ENCODE assay signal across 12 cellular contexts in genomic region chr12:120661432-120661831, GRCh38. TPM values are rescaled to one million over a fixed set of nuclear protein-coding genes. Genes with fewer than 3 reads are reported as not detected.
"Had no signal": no experiment of that assay in that cellular context is flagged by ENCODE, and none has a peak within 500 bp of the region (broad histone marks: within the 10 kb centered on the region; RNA-seq: fewer than 3 reads in every experiment).

No MANE protein-coding gene starts in this region.

- FAIRE-seq: HepG2, HTR-8/SVneo had no signal

- H3K9ac ChIP-seq: KMS-11 had no signal

- H3K4me2 ChIP-seq: KMS-11 had no signal

- H3K9me3 Mint-ChIP-seq: IgD-negative memory B cell had no signal

- ATAC-seq: HepG2 had no signal

- DNase-seq: IMR-90, Karpas-422, Kasumi-1, KBM-7, KG1 had no signal

- H3K27ac Mint-ChIP-seq: IgD-negative memory B cell had no signal

- H3K4me3 Mint-ChIP-seq: IgD-negative memory B cell had no signal

- H3K27ac ChIP-seq: HL-60, KMS-11 had no signal

RNA-seq across cellular contexts. Expression of gene CABP1, which starts 21.0 kb away (rescaled TPM):
- total RNA-seq: HepG2, HT1080, LHCN-M2 had no signal
- polyA plus RNA-seq: HepG2, IgD-negative memory B cell had no signal
